8 cellular contexts compared by ENCODE assay signal in the genomic region with DNA sequence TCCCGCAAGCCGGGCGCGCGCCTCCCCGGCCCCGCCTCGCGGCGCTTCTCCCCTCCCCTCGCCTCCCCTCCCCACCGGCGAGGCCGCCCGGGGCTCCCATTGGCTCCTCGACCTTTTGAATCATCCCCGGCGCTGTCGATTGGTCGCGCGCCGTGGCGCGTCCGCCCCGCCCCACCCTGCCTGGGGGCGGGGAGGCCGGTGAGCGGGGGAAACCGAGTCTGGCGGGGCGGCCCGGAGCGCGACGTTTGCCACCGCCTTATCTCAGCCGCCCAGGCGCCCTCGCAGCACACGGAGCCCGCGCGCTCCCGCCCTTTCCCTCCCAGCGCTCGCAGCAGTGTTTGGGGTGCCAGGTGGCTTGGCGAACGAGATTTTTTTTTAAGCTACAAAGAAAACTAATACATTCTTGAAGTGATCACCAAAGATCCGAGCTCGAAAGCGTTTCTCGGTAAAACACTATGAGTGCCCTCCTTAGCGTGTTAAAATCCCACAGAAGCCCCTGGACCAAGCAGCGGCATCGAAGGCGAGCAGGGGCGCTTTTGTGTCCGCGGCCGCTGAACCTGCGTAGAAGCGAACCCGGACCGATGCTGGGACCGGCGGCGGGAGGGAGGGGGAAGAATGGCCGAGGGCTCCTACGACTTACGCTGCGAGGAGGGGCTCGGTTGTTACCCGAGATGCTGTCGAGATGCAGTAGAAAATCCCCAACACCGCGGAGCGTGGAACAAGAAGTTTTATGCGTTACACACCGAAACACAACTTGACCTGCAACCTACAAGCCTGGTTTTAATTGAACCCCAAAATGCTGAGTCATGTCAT. TPM values are rescaled to one million over a fixed set of nuclear protein-coding genes. Genes with fewer than 3 reads are reported as not detected.
DNase-seq lines count a peak whose midpoint lies in the region; ATAC-seq lines count a peak whose summit lies in the region.

No MANE protein-coding gene starts in this region.

- peaks cover 0 to 16% of the 10 kb centered on the region in 2 donors for H3K36me3 Mint-ChIP-seq in CD4-positive, alpha-beta memory T cell
- peaks cover 5% of the 10 kb centered on the region for H3K36me3 Mint-ChIP-seq in memory B cell

- DNase-seq in CD4-positive, alpha-beta memory T cell, result peak; percentile 91 to 92 (median 91)
- peak; percentile 89 for DNase-seq in NCI-H82 treated with DMSO at 0.1 percent for 48 hours (lab: John Stamatoyannopoulos, UW; ENCODE audit: unreplicated experiment)
- DNase-seq in activated CD8-positive, alpha-beta memory T cell treated with anti-CD3 and anti-CD28 coated beads for 24 hours, result peak; percentile 94
- DNase-seq in effector CD4-positive, alpha-beta T cell, result peak; percentile 88
- DNase-seq in memory B cell (ENCODE audit: low spot score in 2 of 2), result peak; percentile 50 to 83
- peak; percentile 87 for DNase-seq in stimulated activated CD8-positive, alpha-beta memory T cell treated with anti-CD3 and anti-CD28 coated beads, Interleukin-12 subunit alpha, Interleukin-12 subunit beta, amount 100 ng/mL, for 1 hour (ENCODE audit: low read depth)

- H3K4me3 ChIP-seq in CD4-positive, alpha-beta memory T cell (ENCODE audit: low read length in 2 of 2), result peak overlapping the region; percentile 68 to 75

- peak overlapping the region; percentile 86 to 97 (median 96) for H3K27ac Mint-ChIP-seq in CD4-positive, alpha-beta memory T cell
- peak overlapping the region; percentile 78 for H3K27ac Mint-ChIP-seq in memory B cell

- H3K9me3 ChIP-seq in CD4-positive, alpha-beta memory T cell (ENCODE audit: control insufficient read depth in 1 of 2, low read length in 2 of 2), result no peaks in the 10 kb centered on the region

- intact Hi-C loops in CD4-positive, alpha-beta memory T cell (cut with micrococcal nuclease), result loop anchor here (1.0 to 5.0 kb wide), 5 partner anchors 17 to 634 kb away; a partner anchor contains a TSS

- peaks cover 0 to 6% (median 0%) of the 10 kb centered on the region in 8 donors for H3K9me3 Mint-ChIP-seq in CD4-positive, alpha-beta memory T cell
- H3K9me3 Mint-ChIP-seq in memory B cell, result no peaks in the 10 kb centered on the region

- H3K4me1 Mint-ChIP-seq in CD4-positive, alpha-beta memory T cell, result peaks cover 38 to 50% (median 44%) of the 10 kb centered on the region in 4 donors
- H3K4me1 Mint-ChIP-seq in memory B cell, result peaks cover 28% of the 10 kb centered on the region

- H3K36me3 ChIP-seq in CD4-positive, alpha-beta memory T cell (ENCODE audit: insufficient read depth, low read length), result no peaks in the 10 kb centered on the region

- H3K27ac ChIP-seq in CD4-positive, alpha-beta memory T cell (ENCODE audit: low read depth, low read length), result peak overlapping the region; percentile 78

- POLR2A ChIA-PET in CD4-positive, alpha-beta memory T cell (lab: Charles Lee; ENCODE audit: partially characterized antibody), result interaction anchor here (0.7 to 9.1 kb wide), 24 partner anchors 10 to 994 kb away, joined by 3 to 319 read pairs (median 5); a partner anchor contains a TSS

- peak overlapping the region; percentile 84 to 97 (median 92) for H3K4me3 Mint-ChIP-seq in CD4-positive, alpha-beta memory T cell
- peak overlapping the region; percentile 91 for H3K4me3 Mint-ChIP-seq in memory B cell

- no peaks in the 10 kb centered on the region for H3K27me3 ChIP-seq in CD4-positive, alpha-beta memory T cell (ENCODE audit: insufficient read depth, low read length)

- no peaks in the 10 kb centered on the region for H3K27me3 Mint-ChIP-seq in CD4-positive, alpha-beta memory T cell
- H3K27me3 Mint-ChIP-seq in memory B cell, result no peaks in the 10 kb centered on the region

- peaks cover 41% of the 10 kb centered on the region for H3K4me1 ChIP-seq in CD4-positive, alpha-beta memory T cell (ENCODE audit: insufficient read depth, low read length)

- CTCF ChIA-PET in CD4-positive, alpha-beta memory T cell (lab: Charles Lee; ENCODE audit: partially characterized antibody), result interaction anchor here (0.7 to 8.0 kb wide), 6 partner anchors 13 to 572 kb away, joined by 3 to 87 read pairs (median 5); no protein-coding TSS in a partner anchor

- ATAC-seq in GM19452 (IDR thresholded peaks at IDR 0.05; ENCODE audit: unreplicated experiment), result peak; percentile 86
- ATAC-seq in HG03571 (IDR thresholded peaks at IDR 0.05; ENCODE audit: unreplicated experiment), result peak; percentile 93
- peak; percentile 81 for ATAC-seq in memory B cell (ENCODE audit: low read depth)

RNA-seq across cellular contexts. Expression of a gene that starts 0.4 kb away (rescaled TPM):
- 100 to 1,000 TPM; 138 to 150 TPM for total RNA-seq in CD4-positive, alpha-beta memory T cell
- polyA plus RNA-seq in CD4-positive, alpha-beta memory T cell, result 100 to 1,000 TPM; 106 to 121 TPM

Comparison
In these comparisons a context has a peak if more than half of its experiments do, and no peak if none do; other contexts are left out.
1. Peak in every context shown above with its lines: DNase-seq, ATAC-seq, H3K4me3 ChIP-seq and H3K27ac ChIP-seq.